32 cellular contexts compared by ENCODE assay signal in genomic region chr4:12137556-12137955, GRCh38.
A peak's percentile ranks its signal among the peaks of the same experiment; 100 is the strongest.
DNase-seq lines count a peak whose midpoint lies in the region; FAIRE-seq and TF ChIP-seq lines count a peak whose summit lies in the region.
"Had no signal": no experiment of that assay in that cellular context is flagged by ENCODE, and none has a peak within 500 bp of the region (broad histone marks: within the 10 kb centered on the region; RNA-seq: fewer than 3 reads in every experiment).

No MANE protein-coding gene starts in this region.

- H3K27me3 ChIP-seq in MM.1S (replicated peaks; ENCODE audit: insufficient read depth, low read length), result no peaks in the 10 kb centered on the region
- H3K27me3 ChIP-seq: esophagus muscularis mucosa, foreskin keratinocyte, heart left ventricle, right lobe of liver, spleen had no signal

- TF ChIP-seq CTCF in MM.1S (IDR thresholded peaks at IDR 0.05; ENCODE audit: low read length), result no peak

- H3F3A ChIP-seq in MM.1S (ENCODE audit: insufficient read depth, low read length), result no peaks in the 10 kb centered on the region

- no peaks in the 10 kb centered on the region for H3K36me3 ChIP-seq in MM.1S (replicated peaks; ENCODE audit: insufficient read depth, low read length)
- H3K36me3 ChIP-seq: esophagus muscularis mucosa, heart left ventricle, right lobe of liver, spleen, thoracic aorta, WERI-Rb-1 had no signal

- H3K27ac ChIP-seq in MM.1S (ENCODE audit: low read length), result no peak overlapping the region
- H3K27ac ChIP-seq: 22Rv1, esophagus muscularis mucosa, foreskin keratinocyte, heart left ventricle, right lobe of liver, spleen, thoracic aorta, WERI-Rb-1 had no signal

- H3K4me1 ChIP-seq in MM.1S (ENCODE audit: low read length), result no peaks in the 10 kb centered on the region
- H3K4me1 ChIP-seq: esophagus muscularis mucosa, foreskin keratinocyte, heart left ventricle, right lobe of liver, spleen had no signal

- no peak overlapping the region for H2AFZ ChIP-seq in MM.1S (ENCODE audit: low read length)

- no peaks in the 10 kb centered on the region for H4K20me1 ChIP-seq in MM.1S (ENCODE audit: insufficient read depth, low read length)

- peak; percentile 2 for DNase-seq in NCI-H1092 treated with DMSO at 0.1 percent for 48 hours (lab: John Stamatoyannopoulos, UW)
- no peak for DNase-seq in NCI-H1092 (lab: John Stamatoyannopoulos, UW)
- DNase-seq in NCI-H2029 treated with DMSO at 0.1 percent for 48 hours (lab: John Stamatoyannopoulos, UW), result peak; percentile 34
- DNase-seq in NCI-H748 (lab: John Stamatoyannopoulos, UW; ENCODE audit: unreplicated experiment), result peak; percentile 83
- no peak for DNase-seq in MM.1S
- no peak for DNase-seq in T-helper 1 cell
- no peak for DNase-seq in NCI-H1694 (lab: John Stamatoyannopoulos, UW)
- DNase-seq: activated CD4-positive, alpha-beta T cell treated with anti-CD3 and anti-CD28 coated beads for 4 hours; activated CD8-positive, alpha-beta T cell treated with anti-CD3 and anti-CD28 coated beads, Interleukin-2, amount 10 ng/mL, durations not matched to agents 7 days and 5 days; activated naive CD4-positive, alpha-beta T cell treated with anti-CD3 and anti-CD28 coated beads for 36 hours; C1 segment of cervical spinal cord; endodermal cell; foreskin keratinocyte; heart left ventricle; KG1; midbrain; naive B cell; NCI-H1694 treated with DMSO at 0.1 percent for 48 hours; right lobe of liver; SIG-M5; spleen; stimulated activated CD4-positive, alpha-beta T cell treated with anti-CD3 and anti-CD28 coated beads, Interleukin-2, amount 100 ng/mL, for 24 hours; stimulated activated CD8-positive, alpha-beta memory T cell treated with anti-CD3 and anti-CD28 coated beads, Interleukin-4, amount 100 ng/mL, for 48 hours; stimulated activated naive CD8-positive, alpha-beta T cell treated with anti-CD3 and anti-CD28 coated beads, Interleukin-15, amount 100 ng/mL, for 72 hours; T1000; WERI-Rb-1 had no signal

- no peak overlapping the region for H3K9ac ChIP-seq in MM.1S (ENCODE audit: low read length)

- no peak overlapping the region for H3K4me2 ChIP-seq in MM.1S (ENCODE audit: low read depth, low read length)

- H3K9me3 ChIP-seq in MM.1S (replicated peaks; ENCODE audit: insufficient read depth, low read length), result no peaks in the 10 kb centered on the region
- H3K9me3 ChIP-seq: right lobe of liver had no signal

- no peaks in the 10 kb centered on the region for H3K79me2 ChIP-seq in MM.1S (ENCODE audit: low read length)

- H3K4me3 ChIP-seq in MM.1S (ENCODE audit: low read length), result no peak overlapping the region
- H3K4me3 ChIP-seq: esophagus muscularis mucosa, heart left ventricle, right lobe of liver, spleen, thoracic aorta had no signal

- no peaks in the 10 kb centered on the region for H3K9me2 ChIP-seq in MM.1S (replicated peaks; ENCODE audit: insufficient read depth, low read length)

- FAIRE-seq in islet of Langerhans (lab: Jason Lieb, UNC), result peak; percentile 89
- FAIRE-seq: H54, keratinocyte had no signal

Comparison
In these comparisons a context has a peak if more than half of its experiments do, and no peak if none do; other contexts are left out.
1. DNase-seq: peak in NCI-H1092 treated with DMSO at 0.1 percent for 48 hours (single experiment), NCI-H2029 treated with DMSO at 0.1 percent for 48 hours (single experiment) and NCI-H748 (single experiment); none in NCI-H1092 (single experiment), MM.1S (single experiment), T-helper 1 cell (0 of 5) and NCI-H1694 (single experiment).